ENCODE assay signal across 3 cellular contexts in genomic region chr12:49243631-49244030, GRCh38.
A peak's percentile ranks its signal among the peaks of the same experiment; 100 is the strongest.
TF ChIP-seq lines count a peak whose summit lies in the region.

No MANE protein-coding gene starts in this region.

TF ChIP-seq in SK-N-SH, 30 proteins besides CTCF, POLR2A, EP300 and RAD21:
- no peak for TF ChIP-seq FOSL2 (IDR thresholded peaks at IDR 0.05; ENCODE audit: borderline replicate concordance, low read depth)
- TF ChIP-seq TCF12 (IDR thresholded peaks at IDR 0.05) = no peak
TF ChIP-seq in SK-N-SH: peak in this region for 0.

TF ChIP-seq in SK-N-SH treated with all-trans-retinoic acid at 6 μM for 48 hours, 23 proteins besides CTCF, POLR2A, EP300 and RAD21:
- TF ChIP-seq POU6F1 (CRISPR knock-in tag; IDR thresholded peaks at IDR 0.05; ENCODE audit: borderline replicate concordance, low read depth) (no peak), CREB5 (CRISPR knock-in tag; IDR thresholded peaks at IDR 0.05; ENCODE audit: low read depth) (no peak), TCF4 (CRISPR knock-in tag; IDR thresholded peaks at IDR 0.05; ENCODE audit: borderline replicate concordance) (no peak), RARB (CRISPR knock-in tag; IDR thresholded peaks at IDR 0.05) (no peak), ARNTL (CRISPR knock-in tag; IDR thresholded peaks at IDR 0.05; ENCODE audit: borderline replicate concordance, low read depth) (no peak), ZC3H10 (CRISPR knock-in tag; IDR thresholded peaks at IDR 0.05) (no peak), CSRNP3 (CRISPR knock-in tag; IDR thresholded peaks at IDR 0.05) (no peak), ESRRG (CRISPR knock-in tag; IDR thresholded peaks at IDR 0.05) (no peak), ISL1 (CRISPR knock-in tag; IDR thresholded peaks at IDR 0.05) (no peak), ZFP30 (CRISPR knock-in tag; IDR thresholded peaks at IDR 0.05) (no peak)

TF ChIP-seq in K562, 482 proteins besides CTCF, POLR2A, EP300 and RAD21:
- TF ChIP-seq ZNF121 (CRISPR knock-in tag; conservative IDR thresholded peaks at IDR 0.05) = 0 out of 2 replicates have a peak, but pooled peaks have one; percentile 17
- TF ChIP-seq, protein P1, sequence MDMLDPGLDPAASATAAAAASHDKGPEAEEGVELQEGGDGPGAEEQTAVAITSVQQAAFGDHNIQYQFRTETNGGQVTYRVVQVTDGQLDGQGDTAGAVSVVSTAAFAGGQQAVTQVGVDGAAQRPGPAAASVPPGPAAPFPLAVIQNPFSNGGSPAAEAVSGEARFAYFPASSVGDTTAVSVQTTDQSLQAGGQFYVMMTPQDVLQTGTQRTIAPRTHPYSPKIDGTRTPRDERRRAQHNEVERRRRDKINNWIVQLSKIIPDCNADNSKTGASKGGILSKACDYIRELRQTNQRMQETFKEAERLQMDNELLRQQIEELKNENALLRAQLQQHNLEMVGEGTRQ (CRISPR knock-in tag; IDR thresholded peaks at IDR 0.05) = no peak
- no peak for TF ChIP-seq PURB (CRISPR knock-in tag; IDR thresholded peaks at IDR 0.05; ENCODE audit: low read depth)
